ENCODE assay signal across 11 cellular contexts in genomic region chr13:27044837-27045570, GRCh38.
DNase-seq lines count a peak whose midpoint lies in the region; ATAC-seq and TF ChIP-seq lines count a peak whose summit lies in the region.
"Had no signal": no experiment of that assay in that cellular context is flagged by ENCODE, and none has a peak within 500 bp of the region (broad histone marks: within the 10 kb centered on the region; RNA-seq: fewer than 3 reads in every experiment).

No MANE protein-coding gene starts in this region.

- H3K27me3 Mint-ChIP-seq in activated naive CD4-positive, alpha-beta T cell treated with anti-CD3 and anti-CD28 coated beads, Interleukin-2, amount 10 ng/mL, durations not matched to agents 7 days and 5 days: peaks cover 18% of the 10 kb centered on the region
- peaks cover 9% of the 10 kb centered on the region for H3K27me3 Mint-ChIP-seq in activated B cell treated with CpG ODN at 0.5 μM for 24 hours
- peaks cover 0 to 4% of the 10 kb centered on the region in 2 donors for H3K27me3 Mint-ChIP-seq in stimulated activated naive B cell treated with anti-CD40 and anti-IgM and Interleukin-4, amounts not matched to agents 10 μg/mL and 1 μg/mL and 100 μg/mL, for 72 hours

- peaks cover 9% of the 10 kb centered on the region for H3K4me1 Mint-ChIP-seq in activated naive CD4-positive, alpha-beta T cell treated with anti-CD3 and anti-CD28 coated beads, Interleukin-2, amount 10 ng/mL, durations not matched to agents 7 days and 5 days
- H3K4me1 Mint-ChIP-seq in activated B cell treated with CpG ODN at 0.5 μM for 24 hours: peaks cover 29% of the 10 kb centered on the region
- H3K4me1 Mint-ChIP-seq in stimulated activated naive B cell treated with anti-CD40 and anti-IgM and Interleukin-4, amounts not matched to agents 10 μg/mL and 1 μg/mL and 100 μg/mL, for 72 hours: peaks cover 5 to 19% of the 10 kb centered on the region in 2 donors

- CTCF ChIA-PET in activated naive CD4-positive, alpha-beta T cell treated with anti-CD3 and anti-CD28 coated beads, Interleukin-2, amount 10 ng/mL, durations not matched to agents 7 days and 5 days (lab: Charles Lee): no interaction called here
- CTCF ChIA-PET in activated B cell treated with CpG ODN at 0.5 μM for 24 hours (lab: Charles Lee): interaction anchor here (1.0 kb wide), 1 partner anchor 60 kb away, joined by 3 read pairs; no protein-coding TSS in a partner anchor

- intact Hi-C loops in activated B cell treated with CpG ODN at 0.5 μM for 24 hours (cut with micrococcal nuclease): no loop called here

- no peak for TF ChIP-seq POLR2A in gastroesophageal sphincter (IDR thresholded peaks at IDR 0.05)

- peaks cover 0 to 27% (median 0%) of the 10 kb centered on the region in 3 donors for H3K4me1 ChIP-seq in gastroesophageal sphincter
- H3K4me1 ChIP-seq: pancreas had no signal

- H3K27ac Mint-ChIP-seq in activated naive CD4-positive, alpha-beta T cell treated with anti-CD3 and anti-CD28 coated beads, Interleukin-2, amount 10 ng/mL, durations not matched to agents 7 days and 5 days: peak overlapping the region; percentile 65
- peak overlapping the region; percentile 86 for H3K27ac Mint-ChIP-seq in activated B cell treated with CpG ODN at 0.5 μM for 24 hours
- H3K27ac Mint-ChIP-seq in stimulated activated naive B cell treated with anti-CD40 and anti-IgM and Interleukin-4, amounts not matched to agents 10 μg/mL and 1 μg/mL and 100 μg/mL, for 72 hours: no peak overlapping the region

- TF ChIP-seq EP300 in gastroesophageal sphincter (IDR thresholded peaks at IDR 0.05): no peak

- 69 to 87% methylated on average over 7 to 8 of the region's 15 CpGs for WGBS in gastroesophageal sphincter (ENCODE audit: low coverage in 1 of 2), 2 donors

- POLR2A ChIA-PET in activated B cell treated with CpG ODN at 0.5 μM for 24 hours (lab: Charles Lee): interaction anchor here (1.0 kb wide), 1 partner anchor 103 kb away, joined by 4 read pairs; no protein-coding TSS in a partner anchor

- no peak overlapping the region for H3K27ac ChIP-seq in gastroesophageal sphincter
- H3K27ac ChIP-seq: pancreas, SK-N-MC had no signal

- no peak for DNase-seq in activated naive CD4-positive, alpha-beta T cell treated with anti-CD3 and anti-CD28 coated beads, Interleukin-2, amount 10 ng/mL, durations not matched to agents 7 days and 5 days
- DNase-seq in activated naive CD4-positive, alpha-beta T cell (lab: John Stamatoyannopoulos, UW): no peak
- no peak for DNase-seq in activated B cell treated with CpG ODN at 0.5 μM for 24 hours
- no peak for DNase-seq in stimulated activated naive B cell treated with anti-CD40 and anti-IgM and Interleukin-4, amounts not matched to agents 10 μg/mL and 1 μg/mL and 100 μg/mL, for 72 hours
- DNase-seq in NCI-H2171 (lab: John Stamatoyannopoulos, UW): no peak
- DNase-seq: NCI-H1930, pancreas had no signal

- no peaks in the 10 kb centered on the region for H3K27me3 ChIP-seq in gastroesophageal sphincter
- H3K27me3 ChIP-seq: pancreas had no signal

- no peak overlapping the region for H3K4me3 ChIP-seq in gastroesophageal sphincter
- H3K4me3 ChIP-seq: pancreas, SK-N-MC had no signal

- ATAC-seq in HG03139 (IDR thresholded peaks at IDR 0.05; ENCODE audit: unreplicated experiment) (peak; percentile 79), activated B cell treated with CpG ODN at 0.5 μM for 24 hours (ENCODE audit: low read depth) (peak; percentile 85), GM18498 (IDR thresholded peaks at IDR 0.05; ENCODE audit: unreplicated experiment) (no peak), gastroesophageal sphincter (no peak)
- ATAC-seq in stimulated activated naive B cell treated with anti-CD40 and anti-IgM and Interleukin-4, amounts not matched to agents 10 μg/mL and 1 μg/mL and 100 μg/mL, for 72 hours (replicated peaks): peak; percentile 64 to 68
- ATAC-seq: pancreas had no signal

- no peaks in the 10 kb centered on the region for H3K36me3 Mint-ChIP-seq in activated naive CD4-positive, alpha-beta T cell treated with anti-CD3 and anti-CD28 coated beads, Interleukin-2, amount 10 ng/mL, durations not matched to agents 7 days and 5 days
- H3K36me3 Mint-ChIP-seq in activated B cell treated with CpG ODN at 0.5 μM for 24 hours (ENCODE audit: low read depth): no peaks in the 10 kb centered on the region
- peaks cover 8 to 15% of the 10 kb centered on the region in 2 donors for H3K36me3 Mint-ChIP-seq in stimulated activated naive B cell treated with anti-CD40 and anti-IgM and Interleukin-4, amounts not matched to agents 10 μg/mL and 1 μg/mL and 100 μg/mL, for 72 hours

- no peak for TF ChIP-seq CTCF in activated B cell treated with CpG ODN at 0.5 μM for 24 hours (IDR thresholded peaks at IDR 0.05)
- no peak for TF ChIP-seq CTCF in gastroesophageal sphincter (IDR thresholded peaks at IDR 0.05)

- no peaks in the 10 kb centered on the region for H3K9me3 ChIP-seq in gastroesophageal sphincter
- H3K9me3 ChIP-seq: pancreas had no signal

- no peaks in the 10 kb centered on the region for H3K9me3 Mint-ChIP-seq in activated naive CD4-positive, alpha-beta T cell treated with anti-CD3 and anti-CD28 coated beads, Interleukin-2, amount 10 ng/mL, durations not matched to agents 7 days and 5 days
- H3K9me3 Mint-ChIP-seq in activated B cell treated with CpG ODN at 0.5 μM for 24 hours: no peaks in the 10 kb centered on the region
- H3K9me3 Mint-ChIP-seq in stimulated activated naive B cell treated with anti-CD40 and anti-IgM and Interleukin-4, amounts not matched to agents 10 μg/mL and 1 μg/mL and 100 μg/mL, for 72 hours: no peaks in the 10 kb centered on the region

- no peak overlapping the region for H3K4me3 Mint-ChIP-seq in activated naive CD4-positive, alpha-beta T cell treated with anti-CD3 and anti-CD28 coated beads, Interleukin-2, amount 10 ng/mL, durations not matched to agents 7 days and 5 days
- H3K4me3 Mint-ChIP-seq in activated B cell treated with CpG ODN at 0.5 μM for 24 hours: peak overlapping the region; percentile 41
- H3K4me3 Mint-ChIP-seq in stimulated activated naive B cell treated with anti-CD40 and anti-IgM and Interleukin-4, amounts not matched to agents 10 μg/mL and 1 μg/mL and 100 μg/mL, for 72 hours: no peak overlapping the region

- H3K36me3 ChIP-seq in gastroesophageal sphincter: no peaks in the 10 kb centered on the region
- H3K36me3 ChIP-seq: pancreas had no signal

Comparison
In these comparisons a context has a peak if more than half of its experiments do, and no peak if none do; other contexts are left out.
1. ATAC-seq: peak in HG03139 (single experiment), activated B cell treated with CpG ODN at 0.5 μM for 24 hours (single experiment) and stimulated activated naive B cell treated with anti-CD40 and anti-IgM and Interleukin-4, amounts not matched to agents 10 μg/mL and 1 μg/mL and 100 μg/mL, for 72 hours (2 of 2); none in GM18498 (single experiment) and gastroesophageal sphincter (single experiment).